In genomic region chr4:3744232-3744631, GRCh38 we compare ENCODE assay signal across 17 cellular contexts. TPM values are rescaled to one million over a fixed set of nuclear protein-coding genes. Genes with fewer than 3 reads are reported as not detected.
DNase-seq lines count a peak whose midpoint lies in the region; ATAC-seq and TF ChIP-seq lines count a peak whose summit lies in the region.
"Had no signal": no experiment of that assay in that cellular context is flagged by ENCODE, and none has a peak within 500 bp of the region (broad histone marks: within the 10 kb centered on the region; RNA-seq: fewer than 3 reads in every experiment).

No MANE protein-coding gene starts in this region.

- H3K36me3 ChIP-seq in thoracic aorta: no peaks in the 10 kb centered on the region
- H3K36me3 ChIP-seq: BLaER1 had no signal

- H3K27me3 Mint-ChIP-seq in stimulated activated naive B cell treated with anti-CD40 and anti-IgM and Interleukin-4, amounts not matched to agents 10 μg/mL and 1 μg/mL and 100 μg/mL, for 72 hours: peaks cover 59 to 72% of the 10 kb centered on the region in 2 donors

- no peak for TF ChIP-seq CTCF in thoracic aorta (IDR thresholded peaks at IDR 0.05)

- peaks cover 4 to 5% of the 10 kb centered on the region in 2 donors for H3K9me3 Mint-ChIP-seq in stimulated activated naive B cell treated with anti-CD40 and anti-IgM and Interleukin-4, amounts not matched to agents 10 μg/mL and 1 μg/mL and 100 μg/mL, for 72 hours

- peaks cover 0 to 2% of the 10 kb centered on the region in 2 donors for H3K4me1 Mint-ChIP-seq in stimulated activated naive B cell treated with anti-CD40 and anti-IgM and Interleukin-4, amounts not matched to agents 10 μg/mL and 1 μg/mL and 100 μg/mL, for 72 hours
- H3K4me1 Mint-ChIP-seq: CD14-positive monocyte had no signal

- H3K36me3 Mint-ChIP-seq in stimulated activated naive B cell treated with anti-CD40 and anti-IgM and Interleukin-4, amounts not matched to agents 10 μg/mL and 1 μg/mL and 100 μg/mL, for 72 hours: peaks cover 0 to 3% of the 10 kb centered on the region in 2 donors
- H3K36me3 Mint-ChIP-seq: CD4-positive, alpha-beta memory T cell had no signal

- H3K4me1 ChIP-seq in right cardiac atrium (ENCODE audit: control insufficient read depth, insufficient read depth, low read length) (no peaks in the 10 kb centered on the region), thoracic aorta (ENCODE audit: control insufficient read depth in 1 of 2, low read depth in 2 of 2) (peaks cover 22 to 50% of the 10 kb centered on the region in 2 donors)

- peaks cover 3% of the 10 kb centered on the region for H3K9me3 ChIP-seq in right cardiac atrium (ENCODE audit: control insufficient read depth, low read length)
- no peaks in the 10 kb centered on the region for H3K9me3 ChIP-seq in thoracic aorta

- ATAC-seq in right cardiac atrium (no peak), Right ventricle myocardium superior (ENCODE audit: poor library complexity) (no peak), thoracic aorta (ENCODE audit: insufficient number of reproducible peaks, low FRiP score, low read depth) (no peak), sciatic nerve (no peak)
- no peak for ATAC-seq in stimulated activated naive B cell treated with anti-CD40 and anti-IgM and Interleukin-4, amounts not matched to agents 10 μg/mL and 1 μg/mL and 100 μg/mL, for 72 hours (replicated peaks)

- no peak overlapping the region for H3K27ac Mint-ChIP-seq in stimulated activated naive B cell treated with anti-CD40 and anti-IgM and Interleukin-4, amounts not matched to agents 10 μg/mL and 1 μg/mL and 100 μg/mL, for 72 hours
- H3K27ac Mint-ChIP-seq: CD14-positive monocyte; CD4-positive, alpha-beta memory T cell had no signal

- peak in 2 of 3 donors; percentile 13 to 40 for DNase-seq in right cardiac atrium
- DNase-seq in Right ventricle myocardium superior: no peak
- peak; percentile 43 for DNase-seq in left kidney (ENCODE audit: low read depth, low spot score)
- DNase-seq in thoracic aorta (ENCODE audit: low spot score): no peak
- no peak for DNase-seq in sciatic nerve (ENCODE audit: low spot score)
- no peak for DNase-seq in stimulated activated naive CD4-positive, alpha-beta T cell treated with Interleukin-2 at 50 U/mL for 16 hours (lab: John Stamatoyannopoulos, UW)
- no peak for DNase-seq in stimulated activated naive B cell treated with anti-CD40 and anti-IgM and Interleukin-4, amounts not matched to agents 10 μg/mL and 1 μg/mL and 100 μg/mL, for 72 hours
- DNase-seq: 8988T; CD4-positive, alpha-beta memory T cell; DMS153; DMS79; GDM1; HCEC 1CT had no signal

- H3K27ac ChIP-seq in right cardiac atrium (ENCODE audit: low read length) (no peak overlapping the region), thoracic aorta (peak overlapping the region; percentile 79 to 82)
- H3K27ac ChIP-seq: BLaER1, HL-60 had no signal

- 67% methylated on average over 22 of the region's 22 CpGs for WGBS in right cardiac atrium

- intact Hi-C loops in right cardiac atrium (cut with DNase I) (no loop called here), Right ventricle myocardium superior (cut with DNase I) (no loop called here), sciatic nerve (cut with DNase I) (no loop called here)

- H3K4me3 ChIP-seq in right cardiac atrium (ENCODE audit: low read length): no peak overlapping the region
- H3K4me3 ChIP-seq in thoracic aorta: no peak overlapping the region
- H3K4me3 ChIP-seq: BLaER1 had no signal

- no peak overlapping the region for H3K4me3 Mint-ChIP-seq in stimulated activated naive B cell treated with anti-CD40 and anti-IgM and Interleukin-4, amounts not matched to agents 10 μg/mL and 1 μg/mL and 100 μg/mL, for 72 hours
- H3K4me3 Mint-ChIP-seq: CD4-positive, alpha-beta memory T cell had no signal

- no peaks in the 10 kb centered on the region for H3K27me3 ChIP-seq in right cardiac atrium (ENCODE audit: control insufficient read depth, insufficient read depth)
- H3K27me3 ChIP-seq in thoracic aorta (replicated peaks; ENCODE audit: insufficient read depth): no peaks in the 10 kb centered on the region

RNA-seq across cellular contexts. Expression of gene ADRA2C, which starts 22.0 kb away (rescaled TPM):
- total RNA-seq in right cardiac atrium (1 to 10 TPM; 3.0 to 4.6 (median 3.5) TPM), Right ventricle myocardium superior (6.2 TPM), thoracic aorta (100 to 1,000 TPM; 105 to 232 TPM), sciatic nerve (4.8 TPM)
- 4.8 TPM for polyA plus RNA-seq in right cardiac atrium
- total RNA-seq: CD4-positive, alpha-beta memory T cell had no signal
- polyA plus RNA-seq: AG04450; CD14-positive monocyte; CD4-positive, alpha-beta memory T cell had no signal

Comparison
In these comparisons a context has a peak if more than half of its experiments do, and no peak if none do; other contexts are left out.
1. DNase-seq: peak in right cardiac atrium (2 of 3) and left kidney (single experiment); none in Right ventricle myocardium superior (single experiment), thoracic aorta (single experiment), sciatic nerve (single experiment), stimulated activated naive CD4-positive, alpha-beta T cell treated with Interleukin-2 at 50 U/mL for 16 hours (single experiment) and stimulated activated naive B cell treated with anti-CD40 and anti-IgM and Interleukin-4, amounts not matched to agents 10 μg/mL and 1 μg/mL and 100 μg/mL, for 72 hours (single experiment).
2. RNA of gene ADRA2C, which starts 22.0 kb away (total RNA-seq): 105 to 232 TPM in thoracic aorta; 6.2 TPM in Right ventricle myocardium superior (single experiment), 4.8 TPM in sciatic nerve (single experiment) and 3.0 to 4.6 TPM in right cardiac atrium; every median in the first group is over 10 times any median in the second.